ENCODE assay signal across 9 cellular contexts in genomic region chr2:112692496-112692911, GRCh38. TPM values are rescaled to one million over a fixed set of nuclear protein-coding genes. Genes with fewer than 3 reads are reported as not detected.
DNase-seq lines count a peak whose midpoint lies in the region; ATAC-seq and TF ChIP-seq lines count a peak whose summit lies in the region.
"Had no signal": no experiment of that assay in that cellular context is flagged by ENCODE, and none has a peak within 500 bp of the region (broad histone marks: within the 10 kb centered on the region; RNA-seq: fewer than 3 reads in every experiment).

No MANE protein-coding gene starts in this region.

- H3F3A ChIP-seq in PC-3 (ENCODE audit: low read length, unreplicated experiment): no peaks in the 10 kb centered on the region

- peak overlapping the region; percentile 1 to 96 (median 84) for H3K27ac Mint-ChIP-seq in CD8-positive, alpha-beta memory T cell

- no TSS peak for BruUV-seq in PC-3 (replicated peaks; lab: Mats Ljungman, UMichigan)

- 0 out of 2 replicates have a peak overlapping the region, but pooled peaks have one; percentile 24 for H3K9ac ChIP-seq in PC-3 (ENCODE audit: low read length)

- TF ChIP-seq CTCF in PC-3 (conservative IDR thresholded peaks at IDR 0.05; ENCODE audit: low read depth, low read length) (no peak), heart left ventricle (IDR thresholded peaks at IDR 0.05) (no peak)

- peaks cover 0 to 2% of the 10 kb centered on the region in 2 donors for H3K27me3 Mint-ChIP-seq in CD8-positive, alpha-beta memory T cell

- no peaks in the 10 kb centered on the region for H3K9me3 Mint-ChIP-seq in CD8-positive, alpha-beta memory T cell

- H4K20me1 ChIP-seq in PC-3 (ENCODE audit: low read length): no peaks in the 10 kb centered on the region

- no peaks in the 10 kb centered on the region for H3K79me2 ChIP-seq in PC-3 (ENCODE audit: low read length)

- H3K27me3 ChIP-seq in CD8-positive, alpha-beta memory T cell (ENCODE audit: insufficient read depth, low read length, poor library complexity, severe bottlenecking): no peaks in the 10 kb centered on the region
- H3K27me3 ChIP-seq in PC-3 (ENCODE audit: low read length) (no peaks in the 10 kb centered on the region), heart left ventricle (no peaks in the 10 kb centered on the region)
- H3K27me3 ChIP-seq: vagina had no signal

- no peaks in the 10 kb centered on the region for H3K36me3 ChIP-seq in CD8-positive, alpha-beta memory T cell (ENCODE audit: insufficient read depth, low read length)
- H3K36me3 ChIP-seq in PC-3 (ENCODE audit: low read depth, low read length) (no peaks in the 10 kb centered on the region), heart left ventricle (no peaks in the 10 kb centered on the region)
- H3K36me3 ChIP-seq: vagina had no signal

- no peaks in the 10 kb centered on the region for H3K9me3 ChIP-seq in CD8-positive, alpha-beta memory T cell (ENCODE audit: low read length)
- H3K9me3 ChIP-seq in PC-3 (ENCODE audit: low read length) (no peaks in the 10 kb centered on the region), heart left ventricle (no peaks in the 10 kb centered on the region)
- H3K9me3 ChIP-seq: vagina had no signal

- CTCF ChIA-PET in CD8-positive, alpha-beta memory T cell (lab: Charles Lee): interaction anchor here (0.7 to 6.0 kb wide), 10 partner anchors 8 to 101 kb away, joined by 3 to 132 read pairs (median 3); no protein-coding TSS in a partner anchor
- CTCF ChIA-PET in PC-3 (lab: Charles Lee): interaction anchor here (0.7 to 1.1 kb wide), 3 partner anchors 34 to 66 kb away, joined by 3 to 8 read pairs (median 3); no protein-coding TSS in a partner anchor

- TF ChIP-seq POLR2A in heart left ventricle (IDR thresholded peaks at IDR 0.05): no peak

- peaks cover 27 to 29% (median 29%) of the 10 kb centered on the region in 3 donors for H3K4me1 Mint-ChIP-seq in CD8-positive, alpha-beta memory T cell

- no peaks in the 10 kb centered on the region for H3K9me2 ChIP-seq in PC-3 (replicated peaks; ENCODE audit: low read length)

- H3K27ac ChIP-seq in CD8-positive, alpha-beta memory T cell (ENCODE audit: low read depth, low read length): peak overlapping the region; percentile 21
- H3K27ac ChIP-seq in PC-3 (ENCODE audit: low read length) (peak overlapping the region; percentile 66), heart left ventricle (peak overlapping the region in 1 of 12 donors; percentile 77)
- H3K27ac ChIP-seq: vagina had no signal

- POLR2A ChIA-PET in CD8-positive, alpha-beta memory T cell (lab: Charles Lee): interaction anchor here (0.7 to 2.4 kb wide), 4 partner anchors 47 to 91 kb away, joined by 4 to 8 read pairs (median 4); partner anchors contain the start of gene SLC20A1
- POLR2A ChIA-PET in PC-3 (lab: Charles Lee; ENCODE audit: unreplicated experiment): interaction anchor here (0.6 to 1.0 kb wide), 4 partner anchors 11 to 71 kb away, joined by 3 to 6 read pairs (median 4); partner anchors contain the start of gene SLC20A1

- intact Hi-C loops in PC-3 (cut with micrococcal nuclease) (loop anchor here (2.0 to 5.0 kb wide), 2 partner anchors 35 to 48 kb away; partner anchors contain the start of gene SLC20A1), heart left ventricle (cut with DNase I) (loop anchor here in 4 of 10 donors (5.0 to 10.0 kb wide), 2 partner anchors 65 to 68 kb away; no protein-coding TSS in a partner anchor)

- H2AFZ ChIP-seq in PC-3 (ENCODE audit: low read length): no peak overlapping the region

- H3K4me3 ChIP-seq in CD8-positive, alpha-beta memory T cell (ENCODE audit: low read length): no peak overlapping the region
- H3K4me3 ChIP-seq in PC-3 (ENCODE audit: low read length) (no peak overlapping the region), heart left ventricle (no peak overlapping the region)
- H3K4me3 ChIP-seq: vagina had no signal

- peak in 4 of 5 donors; percentile 15 to 58 (median 29) for DNase-seq in CD8-positive, alpha-beta memory T cell
- peak; percentile 96 for DNase-seq in PC-3
- DNase-seq in activated T-helper 1 cell treated with anti-CD3 and anti-CD28 coated beads, Interleukin-2, amount 50 U/mL, for 16 hours (ENCODE audit: low read depth in 1 of 2, low spot score in 1 of 2): peak; percentile 15 to 18
- peak in 2 of 5 donors; percentile 25 to 45 for DNase-seq in heart left ventricle
- DNase-seq in stimulated activated CD4-positive, alpha-beta T cell treated with anti-CD3 and anti-CD28 coated beads, Interleukin-12 subunit alpha, Interleukin-12 subunit beta, amount 100 ng/mL, for 48 hours (ENCODE audit: low read depth in 2 of 3, low spot score in 1 of 3): peak; percentile 54 to 58 (median 55)
- DNase-seq in effector CD8-positive, alpha-beta T cell (lab: John Stamatoyannopoulos, UW): no peak

- ATAC-seq in GM19397 (IDR thresholded peaks at IDR 0.05; ENCODE audit: unreplicated experiment): peak; percentile 71
- ATAC-seq in HG03457 (IDR thresholded peaks at IDR 0.05; ENCODE audit: unreplicated experiment): peak; percentile 63
- peak; percentile 80 for ATAC-seq in PC-3
- peak in 3 of 4 donors; percentile 61 to 83 (median 73) for ATAC-seq in heart left ventricle

- peak overlapping the region in 5 of 7 donors; percentile 36 to 63 (median 60) for H3K4me3 Mint-ChIP-seq in CD8-positive, alpha-beta memory T cell

- H3K4me1 ChIP-seq in CD8-positive, alpha-beta memory T cell (ENCODE audit: insufficient read depth, low read length): peaks cover 26% of the 10 kb centered on the region
- H3K4me1 ChIP-seq in PC-3 (ENCODE audit: insufficient read depth, low read length) (peaks cover 49% of the 10 kb centered on the region), heart left ventricle (peaks cover 0 to 28% (median 0%) of the 10 kb centered on the region in 12 donors)

- no peaks in the 10 kb centered on the region for H3K36me3 Mint-ChIP-seq in CD8-positive, alpha-beta memory T cell

- 59 to 72% (median 61%) methylated on average over 4 to 5 of the region's 5 CpGs for WGBS in heart left ventricle, 4 donors

- H3K4me2 ChIP-seq in PC-3 (ENCODE audit: low read length): peak overlapping the region; percentile 56

RNA-seq across cellular contexts. Expression of gene NT5DC4, which starts 28.3 kb away (rescaled TPM):
- not detected for total RNA-seq in CD8-positive, alpha-beta memory T cell
- polyA plus RNA-seq in CD8-positive, alpha-beta memory T cell: not detected
- total RNA-seq in PC-3 (2014; rRNA removed) (0.04 TPM in 1 of 2 replicates, not detected in the other), heart left ventricle (under 1 TPM in 1 of 9 donors, not detected in 8; 0.16 TPM)
- polyA plus RNA-seq in heart left ventricle: not detected
- total RNA-seq: vagina had no signal

RNA-seq across cellular contexts. Expression of gene SLC20A1, which starts 46.8 kb away (rescaled TPM):
- total RNA-seq in CD8-positive, alpha-beta memory T cell: 100 to 1,000 TPM; 102 to 105 TPM
- 68.0 TPM for polyA plus RNA-seq in CD8-positive, alpha-beta memory T cell
- 209 and 257 TPM in 2 replicates for total RNA-seq in PC-3 (2014; rRNA removed)
- 10 to 100 TPM in 7 of 9 donors, 1 to 10 TPM in 2; 5.6 to 51.7 (median 12.0) TPM for total RNA-seq in heart left ventricle
- 10 to 100 TPM in 1 of 2 donors, 1 to 10 TPM in 1; 7.6 to 12.2 TPM for polyA plus RNA-seq in heart left ventricle
